32 cellular contexts compared by ENCODE assay signal in the genomic region with DNA sequence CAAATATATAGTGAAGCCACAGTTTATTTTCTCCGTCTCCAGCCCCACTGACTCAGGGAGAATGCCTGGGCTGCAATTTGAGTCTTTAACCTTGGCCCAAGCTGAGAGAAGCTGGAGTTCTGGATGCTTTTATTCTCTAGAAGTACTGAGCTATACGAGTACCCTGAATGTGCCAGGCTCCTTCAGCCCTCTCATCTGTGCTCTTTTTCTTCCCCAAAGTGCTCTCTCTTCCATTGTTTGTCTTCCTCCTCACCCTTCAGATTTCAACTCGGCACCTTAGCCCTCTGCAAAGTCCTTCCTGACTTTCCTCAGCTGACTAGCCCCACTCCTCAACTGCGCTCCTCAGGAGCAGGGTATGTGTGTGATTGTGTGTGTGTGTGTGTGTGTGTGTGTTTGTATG.
"Had no signal": no experiment of that assay in that cellular context is flagged by ENCODE, and none has a peak within 500 bp of the region (broad histone marks: within the 10 kb centered on the region; RNA-seq: fewer than 3 reads in every experiment).

No MANE protein-coding gene starts in this region.

- H3K27ac ChIP-seq: adrenal gland, body of pancreas, brain microvascular endothelial cell, breast epithelium, VCaP had no signal

- H3K27me3 ChIP-seq: adrenal gland, body of pancreas, brain microvascular endothelial cell had no signal

- H3K4me3 ChIP-seq: adrenal gland, body of pancreas, breast epithelium had no signal

- H3K36me3 ChIP-seq: adrenal gland, brain microvascular endothelial cell, breast epithelium had no signal

- H3K4me1 ChIP-seq: adrenal gland, body of pancreas, breast epithelium had no signal

- DNase-seq: activated B cell treated with CpG ODN at 0.5 μM for 24 hours; activated CD4-positive, alpha-beta memory T cell treated with anti-CD3 and anti-CD28 coated beads for 36 hours; activated CD4-positive, alpha-beta T cell treated with anti-CD3 and anti-CD28 coated beads for 4 hours; activated CD4-positive, alpha-beta T cell treated with anti-CD3 and anti-CD28 coated beads, Interleukin-2, amount 10 ng/mL, durations not matched to agents 24 days and 14 days; activated CD4-positive, alpha-beta T cell treated with anti-CD3 and anti-CD28 coated beads, Interleukin-2, amount 50 U/mL, for 1 hour; activated CD4-positive, alpha-beta T cell treated with anti-CD3 and anti-CD28 coated beads, Interleukin-2, amount 50 U/mL, for 4 hours; activated CD4-positive, CD25-positive, alpha-beta regulatory T cell treated with anti-CD3 and anti-CD28 coated beads, Interleukin-2, amount 50 U/mL, for 72 hours; activated CD8-positive, alpha-beta memory T cell treated with anti-CD3 and anti-CD28 coated beads, Interleukin-2, amount 50 U/mL, for 4 hours; activated CD8-positive, alpha-beta T cell treated with anti-CD3 and anti-CD28 coated beads for 36 hours; activated effector memory CD4-positive, alpha-beta T cell treated with anti-CD3 and anti-CD28 coated beads, Interleukin-2, amount 50 U/mL, for 16 hours; activated gamma-delta T cell treated with Interleukin-2 at 50 U/mL for 16 hours; activated naive CD4-positive, alpha-beta T cell; activated naive CD4-positive, alpha-beta T cell treated with anti-CD3 and anti-CD28 coated beads for 36 hours; activated naive CD4-positive, alpha-beta T cell treated with anti-CD3 and anti-CD28 coated beads, Interleukin-2, amount 50 U/mL, for 16 hours; activated naive CD8-positive, alpha-beta T cell treated with anti-CD3 and anti-CD28 coated beads for 36 hours; activated T-cell treated with anti-CD3 and anti-CD28 coated beads for 4 hours; activated T-cell treated with anti-CD3 and anti-CD28 coated beads, Interleukin-2, amount 50 U/mL, for 1 hour; activated T-cell treated with anti-CD3 and anti-CD28 coated beads, Interleukin-2, amount 50 U/mL, for 4 hours; activated T-cell treated with anti-CD3 and anti-CD28 coated beads, Interleukin-2, amount 50 U/mL, for 72 hours; adrenal gland; amniotic stem cell; aorta; body of pancreas; brain microvascular endothelial cell; central memory CD4-positive, alpha-beta T cell; T-helper 1 cell; T-helper 2 cell; T-helper 9 cell had no signal

- ATAC-seq: activated CD8-positive, alpha-beta T cell treated with anti-CD3 and anti-CD28 coated beads for 36 hours; activated naive CD4-positive, alpha-beta T cell treated with anti-CD3 and anti-CD28 coated beads, Interleukin-2, amount 50 U/mL, for 72 hours; activated T-cell treated with anti-CD3 and anti-CD28 coated beads, Interleukin-2, amount 50 U/mL, for 4 hours; activated T-cell treated with anti-CD3 and anti-CD28 coated beads, Interleukin-2, amount 50 U/mL, for 72 hours; activated T-helper 17 cell treated with anti-CD3 and anti-CD28 coated beads, Interleukin-2, amount 50 U/mL, for 72 hours; body of pancreas had no signal

- H3K9me3 ChIP-seq: adrenal gland, body of pancreas, breast epithelium had no signal
